ENCODE assay signal across 31 cellular contexts in the genomic region with DNA sequence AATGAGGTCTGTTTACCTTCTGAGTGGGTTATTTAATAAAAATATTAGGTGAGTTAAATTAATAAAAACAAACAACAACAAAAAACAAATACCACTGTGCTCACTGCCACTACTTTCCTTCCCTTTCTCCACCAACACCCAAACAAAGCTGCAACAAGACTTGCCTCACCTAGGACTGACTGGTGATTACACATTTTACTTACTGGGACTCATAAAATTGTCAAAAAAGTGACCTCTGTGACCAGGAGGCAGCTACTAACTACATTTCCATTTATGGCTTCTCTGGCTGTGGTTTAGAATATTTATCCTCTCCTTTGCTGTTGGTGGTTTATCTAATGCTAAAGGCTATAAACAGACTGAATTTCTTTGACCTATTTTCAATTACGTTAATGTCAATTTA. TPM values are rescaled to one million over a fixed set of nuclear protein-coding genes. Genes with fewer than 3 reads are reported as not detected.
DNase-seq lines count a peak whose midpoint lies in the region; TF ChIP-seq lines count a peak whose summit lies in the region.
"Had no signal": no experiment of that assay in that cellular context is flagged by ENCODE, and none has a peak within 500 bp of the region (broad histone marks: within the 10 kb centered on the region; RNA-seq: fewer than 3 reads in every experiment).

No MANE protein-coding gene starts in this region.

- no peaks in the 10 kb centered on the region for H3K9me3 ChIP-seq in mammary epithelial cell (replicated peaks; ENCODE audit: insufficient read depth, low read length)
- H3K9me3 ChIP-seq in subcutaneous abdominal adipose tissue (ENCODE audit: control insufficient read depth in 5 of 5, low read length in 5 of 5) = no peaks in the 10 kb centered on the region
- H3K9me3 ChIP-seq in spleen = no peaks in the 10 kb centered on the region
- H3K9me3 ChIP-seq: colonic mucosa, mucosa of descending colon, Peyer's patch, suprapubic skin had no signal

- POLR2A ChIA-PET in MCF 10A (lab: Yijun Ruan, JAX) = interaction anchor here (0.7 to 6.2 kb wide), 8 partner anchors 8 to 164 kb away, joined by 3 to 47 read pairs (median 8); no protein-coding TSS in a partner anchor

- peak overlapping the region; percentile 66 for H3K27ac Mint-ChIP-seq in MCF 10A (ENCODE audit: low read depth, unreplicated experiment)
- H3K27ac Mint-ChIP-seq: activated CD4-positive, alpha-beta T cell treated with anti-CD3 and anti-CD28 coated beads for 36 hours; activated naive CD4-positive, alpha-beta T cell treated with anti-CD3 and anti-CD28 coated beads, Interleukin-2, amount 50 U/mL, for 24 hours; CD4-positive, alpha-beta memory T cell; natural killer cell had no signal

- in situ Hi-C loops in mammary epithelial cell (cut with MboI; ENCODE audit: low sequenced_read_pairs in 2 of 2) = no loop called here
- in situ Hi-C loops in brain microvascular endothelial cell (cut with HindIII; ENCODE audit: low pct_ligation_motif_present, low sequenced_read_pairs) = no loop called here
- in situ Hi-C loops in GM13976 (cut with MboI; ENCODE audit: low sequenced_read_pairs, unreplicated experiment) = no loop called here

- peaks cover 8% of the 10 kb centered on the region for H3K79me2 ChIP-seq in mammary epithelial cell (ENCODE audit: insufficient read depth, low read length)

- H3K9ac ChIP-seq in mammary epithelial cell (ENCODE audit: insufficient read depth, low read length) (no peak overlapping the region), subcutaneous abdominal adipose tissue (ENCODE audit: low read length in 5 of 5) (peak overlapping the region in 2 of 5 donors; percentile 39 to 45)
- H3K9ac ChIP-seq: KMS-11 had no signal

- CTCF ChIA-PET in MCF 10A (lab: Yijun Ruan, JAX) (interaction anchor here (0.6 to 1.1 kb wide), 2 partner anchors 77 to 112 kb away, joined by 3 to 8 read pairs; no protein-coding TSS in a partner anchor), mammary epithelial cell (lab: Charles Lee; ENCODE audit: low non-redundant PET) (no interaction called here)

- peaks cover 57% of the 10 kb centered on the region for H3K4me1 Mint-ChIP-seq in MCF 10A (ENCODE audit: insufficient read depth, unreplicated experiment)
- H3K4me1 Mint-ChIP-seq: activated CD4-positive, alpha-beta T cell treated with anti-CD3 and anti-CD28 coated beads for 36 hours; activated naive CD4-positive, alpha-beta T cell treated with anti-CD3 and anti-CD28 coated beads, Interleukin-2, amount 50 U/mL, for 24 hours; CD4-positive, alpha-beta memory T cell; natural killer cell had no signal

- H3K4me3 Mint-ChIP-seq in MCF 10A (ENCODE audit: unreplicated experiment) = no peak overlapping the region
- H3K4me3 Mint-ChIP-seq: activated CD4-positive, alpha-beta T cell treated with anti-CD3 and anti-CD28 coated beads for 36 hours; activated naive CD4-positive, alpha-beta T cell treated with anti-CD3 and anti-CD28 coated beads, Interleukin-2, amount 50 U/mL, for 24 hours; CD4-positive, alpha-beta memory T cell; natural killer cell had no signal

- H3K27me3 ChIP-seq in mammary epithelial cell (ENCODE audit: insufficient read depth, low read length) = no peaks in the 10 kb centered on the region
- H3K27me3 ChIP-seq in brain microvascular endothelial cell (replicated peaks) = no peaks in the 10 kb centered on the region
- H3K27me3 ChIP-seq in subcutaneous abdominal adipose tissue (ENCODE audit: control insufficient read depth in 5 of 5, insufficient read depth in 4 of 5, low read length in 5 of 5) = no peaks in the 10 kb centered on the region
- H3K27me3 ChIP-seq in spleen (replicated peaks in 1 of 7) = no peaks in the 10 kb centered on the region
- H3K27me3 ChIP-seq: cardiac muscle cell, colonic mucosa, Peyer's patch, suprapubic skin had no signal

- H3K36me3 ChIP-seq in mammary epithelial cell (ENCODE audit: insufficient read depth, low read length) = peaks cover 6% of the 10 kb centered on the region
- peaks cover 5% of the 10 kb centered on the region for H3K36me3 ChIP-seq in brain microvascular endothelial cell (replicated peaks)
- H3K36me3 ChIP-seq in subcutaneous abdominal adipose tissue (ENCODE audit: control insufficient read depth in 5 of 5, insufficient read depth in 5 of 5, low read length in 5 of 5) = peaks cover 5 to 14% (median 12%) of the 10 kb centered on the region in 5 donors
- no peaks in the 10 kb centered on the region for H3K36me3 ChIP-seq in spleen
- H3K36me3 ChIP-seq: cardiac muscle cell, colonic mucosa, Peyer's patch, suprapubic skin had no signal

- dilution Hi-C loops in mammary epithelial cell (cut with HindIII; ENCODE audit: low sequenced_read_pairs) = no loop called here

- intact Hi-C loops in MCF 10A (cut with micrococcal nuclease) = no loop called here
- intact Hi-C loops in mammary epithelial cell (cut with micrococcal nuclease) = loop anchor here (2.0 kb wide), 1 partner anchor 13 kb away; no protein-coding TSS in a partner anchor
- intact Hi-C loops in spleen (cut with DNase I; ENCODE audit: low total_unique reads) = no loop called here

- TF ChIP-seq CTCF in MCF 10A (IDR thresholded peaks at IDR 0.05; ENCODE audit: unreplicated experiment) (no peak), mammary epithelial cell (conservative IDR thresholded peaks at IDR 0.05 in 1 of 2, IDR thresholded peaks at IDR 0.05 in 1 of 2; ENCODE audit: extremely low read depth in 1 of 2, insufficient read depth in 1 of 2, low read depth in 1 of 2, low read length in 2 of 2) (no peak), brain microvascular endothelial cell (IDR thresholded peaks at IDR 0.05; ENCODE audit: low read depth, low read length, missing control alignments) (no peak), GM13976 (IDR thresholded peaks at IDR 0.05; ENCODE audit: borderline replicate concordance, control extremely low read depth, extremely low read depth, insufficient read depth, missing control alignments) (no peak), spleen (IDR thresholded peaks at IDR 0.05 in 8 of 11, conservative IDR thresholded peaks at IDR 0.05 in 3 of 11) (no peak)

- H3K4me1 ChIP-seq in mammary epithelial cell (ENCODE audit: insufficient read depth, low read length) (peaks cover 42% of the 10 kb centered on the region), subcutaneous abdominal adipose tissue (ENCODE audit: control insufficient read depth in 5 of 5, insufficient read depth in 5 of 5, low read length in 5 of 5) (peaks cover 0 to 54% (median 43%) of the 10 kb centered on the region in 5 donors), spleen (peaks cover 0 to 6% (median 2%) of the 10 kb centered on the region in 6 donors)
- H3K4me1 ChIP-seq: colonic mucosa, Peyer's patch had no signal

- DNase-seq in MCF 10A (ENCODE audit: unreplicated experiment) = no peak
- DNase-seq in mammary epithelial cell = no peak
- DNase-seq in HuH-7 (ENCODE audit: low spot score) = peak; percentile 46
- no peak for DNase-seq in brain microvascular endothelial cell
- DNase-seq in GM13976 (ENCODE audit: low spot score) = no peak
- no peak for DNase-seq in NOMO-1 treated with dmso at 0.1 percent for 144 hours (lab: John Stamatoyannopoulos, UW; ENCODE audit: unreplicated experiment)
- DNase-seq in spleen = no peak
- DNase-seq: 8988T; activated CD4-positive, alpha-beta T cell treated with anti-CD3 and anti-CD28 coated beads for 36 hours; activated T-cell treated with anti-CD3 and anti-CD28 coated beads for 4 hours; anterior cingulate cortex; CD4-positive, alpha-beta memory T cell; colonic mucosa; DND-41; foreskin melanocyte; H7; mucosa of descending colon; natural killer cell; NCI-H1436; NCI-H2081; NCI-H748 treated with DMSO at 0.1 percent for 48 hours; Peyer's patch; stimulated activated naive CD4-positive, alpha-beta T cell; T-helper 9 cell had no signal

- BruUV-seq in MCF 10A (replicated peaks; lab: Mats Ljungman, UMichigan) (no TSS peak), mammary epithelial cell (replicated peaks; lab: Mats Ljungman, UMichigan) (no TSS peak)

- TF ChIP-seq POLR2A in spleen (IDR thresholded peaks at IDR 0.05) = no peak

- H3K4me3 ChIP-seq in mammary epithelial cell (replicated peaks in 1 of 3; ENCODE audit: insufficient read depth in 1 of 3, low read depth in 2 of 3, low read length in 3 of 3) (no peak overlapping the region), brain microvascular endothelial cell (ENCODE audit: low read depth, low read length) (no peak overlapping the region), subcutaneous abdominal adipose tissue (ENCODE audit: low read depth in 1 of 5, low read length in 5 of 5) (no peak overlapping the region), spleen (no peak overlapping the region)
- H3K4me3 ChIP-seq: cardiac muscle cell, colonic mucosa, lung, mucosa of descending colon, Peyer's patch, suprapubic skin had no signal

- no peaks in the 10 kb centered on the region for H3K27me3 Mint-ChIP-seq in MCF 10A (ENCODE audit: insufficient read depth, unreplicated experiment)
- H3K27me3 Mint-ChIP-seq: activated naive CD4-positive, alpha-beta T cell treated with anti-CD3 and anti-CD28 coated beads, Interleukin-2, amount 50 U/mL, for 24 hours had no signal

- H2AFZ ChIP-seq in mammary epithelial cell (ENCODE audit: low read depth, low read length) = no peak overlapping the region

- H3K27ac ChIP-seq in mammary epithelial cell (ENCODE audit: insufficient read depth, low read depth, low read length) (no peak overlapping the region), brain microvascular endothelial cell (peak overlapping the region; percentile 11), subcutaneous abdominal adipose tissue (ENCODE audit: low read depth, low read length) (peak overlapping the region; percentile 79), spleen (peak overlapping the region in 2 of 8 donors; percentile 9 to 35)
- H3K27ac ChIP-seq: cardiac muscle cell, colonic mucosa, KMS-11, Peyer's patch, suprapubic skin, VCaP had no signal

- WGBS in mammary epithelial cell (ENCODE audit: low coverage, missing lambda C conversion rate) = 100% methylated on average over 1 of the region's 1 CpG
- 83 to 96% (median 88%) methylated on average over 1 of the region's 1 CpG for WGBS in spleen, 5 donors

- H4K20me1 ChIP-seq in mammary epithelial cell (ENCODE audit: insufficient read depth, low read length) = no peaks in the 10 kb centered on the region

- no peaks in the 10 kb centered on the region for H3K9me3 Mint-ChIP-seq in MCF 10A (ENCODE audit: unreplicated experiment)
- H3K9me3 Mint-ChIP-seq: activated naive CD4-positive, alpha-beta T cell treated with anti-CD3 and anti-CD28 coated beads, Interleukin-2, amount 50 U/mL, for 24 hours had no signal

- no peak overlapping the region for H3K4me2 ChIP-seq in mammary epithelial cell (ENCODE audit: insufficient read depth, low read depth, low read length)
- H3K4me2 ChIP-seq: KMS-11 had no signal

- H3K36me3 Mint-ChIP-seq in MCF 10A (ENCODE audit: insufficient read depth, unreplicated experiment) = peaks cover 20% of the 10 kb centered on the region
- H3K36me3 Mint-ChIP-seq: activated naive CD4-positive, alpha-beta T cell treated with anti-CD3 and anti-CD28 coated beads, Interleukin-2, amount 50 U/mL, for 24 hours; CD4-positive, alpha-beta memory T cell; natural killer cell had no signal

RNA-seq across cellular contexts. Expression of a gene that starts 39.8 kb away (rescaled TPM):
- 125 and 163 TPM in 2 replicates for total RNA-seq in MCF 10A (2022)
- 100 to 1,000 TPM; 183 to 440 TPM for total RNA-seq in mammary epithelial cell
- polyA plus RNA-seq in mammary epithelial cell = 232 TPM
- polyA minus RNA-seq in mammary epithelial cell = 231 TPM
- 100 to 1,000 TPM in 3 of 7 donors, 10 to 100 TPM in 4; 21.8 to 155 (median 79.8) TPM for total RNA-seq in spleen
- 10 to 100 TPM in 2 of 3 donors, 1 to 10 TPM in 1; 9.8 to 22.8 (median 12.5) TPM for polyA plus RNA-seq in spleen
- total RNA-seq: activated CD4-positive, alpha-beta T cell treated with anti-CD3 and anti-CD28 coated beads for 36 hours; CD4-positive, alpha-beta memory T cell; natural killer cell had no signal
- polyA plus RNA-seq: CD4-positive, alpha-beta memory T cell had no signal
